1 cellular context compared by ENCODE assay signal in the genomic region with DNA sequence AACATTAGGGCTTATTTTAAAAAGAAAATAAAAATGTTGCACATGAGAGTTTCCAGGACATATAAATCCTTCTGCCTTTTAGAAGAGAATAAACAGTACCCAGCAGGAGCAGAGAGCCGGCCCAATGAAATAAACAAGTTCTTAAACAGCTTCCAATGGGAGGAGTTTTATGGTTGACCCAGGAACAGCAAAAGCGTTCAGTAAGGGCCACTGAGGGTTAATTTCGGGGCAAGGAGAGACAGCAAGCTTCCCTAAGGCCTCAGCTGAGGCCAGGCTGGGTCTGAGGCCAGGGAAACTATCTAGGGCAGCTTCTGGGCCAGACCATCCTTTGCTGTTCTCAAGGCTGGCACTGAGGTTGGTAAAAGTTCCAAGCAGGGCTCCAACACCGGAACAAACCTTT.
TF ChIP-seq lines count a peak whose summit lies in the region.

No MANE protein-coding gene starts in this region.

TF ChIP-seq in IMR-90, 13 proteins besides CTCF, POLR2A, EP300 and RAD21:
- no peak for TF ChIP-seq SMC3 (IDR thresholded peaks at IDR 0.05; ENCODE audit: low read depth, low read length)
